Comparison of ENCODE assay signal across 1 cellular context in genomic region chr16:4768549-4769305, GRCh38.
A peak's percentile ranks its signal among the peaks of the same experiment; 100 is the strongest.
TF ChIP-seq lines count a peak whose summit lies in the region.

No MANE protein-coding gene starts in this region.

TF ChIP-seq in SK-N-SH, 30 proteins besides CTCF, POLR2A, EP300 and RAD21 (continued from another document):
- TF ChIP-seq USF1 (IDR thresholded peaks at IDR 0.05; ENCODE audit: borderline replicate concordance, low read depth) (no peak), CHD2 (IDR thresholded peaks at IDR 0.05; ENCODE audit: low read length, partially characterized antibody) (peak; percentile 99), SIN3A (IDR thresholded peaks at IDR 0.05; ENCODE audit: borderline replicate concordance, low read depth, low read length) (peak; percentile 68; the same call in 1 of the 2 replicates), RFX5 (IDR thresholded peaks at IDR 0.05; ENCODE audit: low read length) (no peak), POLR2AphosphoS5 (IDR thresholded peaks at IDR 0.05; ENCODE audit: low read depth, low read length) (peak; percentile 94), REST (IDR thresholded peaks at IDR 0.05; ENCODE audit: low read depth, low read length) (no peak), PBX3 (IDR thresholded peaks at IDR 0.05) (no peak), ELF1 (IDR thresholded peaks at IDR 0.05) (peak; percentile 94), NRF1 (IDR thresholded peaks at IDR 0.05; ENCODE audit: low read depth, low read length) (peak; percentile 88), IRF3 (IDR thresholded peaks at IDR 0.05; ENCODE audit: low read depth, low read length) (no peak), EZH2phosphoT487 (IDR thresholded peaks at IDR 0.05; ENCODE audit: borderline replicate concordance, low read depth) (no peak), MAX (IDR thresholded peaks at IDR 0.05; ENCODE audit: low read depth) (peak; percentile 34; the same call in 1 of the 2 replicates), GABPA (IDR thresholded peaks at IDR 0.05; ENCODE audit: low read depth) (peak; percentile 85), MXI1 (IDR thresholded peaks at IDR 0.05; ENCODE audit: low read depth, low read length) (no peak), SMC3 (IDR thresholded peaks at IDR 0.05; ENCODE audit: low read depth, low read length) (no peak)
TF ChIP-seq in SK-N-SH: peak in this region for 10.
